Comparison of ENCODE assay signal across 12 cellular contexts in genomic region chr2:191636235-191636543, GRCh38. TPM values are rescaled to one million over a fixed set of nuclear protein-coding genes. Genes with fewer than 3 reads are reported as not detected.
DNase-seq lines count a peak whose midpoint lies in the region; ATAC-seq, FAIRE-seq and TF ChIP-seq lines count a peak whose summit lies in the region.
"Had no signal": no experiment of that assay in that cellular context is flagged by ENCODE, and none has a peak within 500 bp of the region (broad histone marks: within the 10 kb centered on the region; RNA-seq: fewer than 3 reads in every experiment).

No MANE protein-coding gene starts in this region.

- FAIRE-seq in small intestine (lab: Jason Lieb, UNC) = no peak
- FAIRE-seq: TTC549 had no signal

- H3K27me3 ChIP-seq in kidney epithelial cell (ENCODE audit: control insufficient read depth, insufficient read depth, low read length) (no peaks in the 10 kb centered on the region), small intestine (ENCODE audit: control insufficient read depth in 2 of 2, insufficient read depth in 2 of 2, low read length in 2 of 2) (no peaks in the 10 kb centered on the region)
- H3K27me3 ChIP-seq: ovary had no signal

- H3K27ac ChIP-seq in small intestine (ENCODE audit: low read depth in 1 of 2, low read length in 1 of 2) = no peak overlapping the region
- H3K27ac ChIP-seq: ovary had no signal

- DNase-seq in AG20443 (ENCODE audit: low spot score) = peak; percentile 59
- DNase-seq in HS-27A (ENCODE audit: low read depth) = peak; percentile 67
- DNase-seq in amniotic epithelial cell (ENCODE audit: low read depth) = peak; percentile 88
- DNase-seq in kidney epithelial cell (ENCODE audit: low read depth) = peak; percentile 90
- DNase-seq in NCI-H748 treated with DMSO at 0.1 percent for 48 hours (lab: John Stamatoyannopoulos, UW) = no peak
- DNase-seq in small intestine = no peak
- DNase-seq: effector memory CD4-positive, alpha-beta T cell; NCI-H1048; ovary had no signal

- no peak overlapping the region for H3K4me3 ChIP-seq in kidney epithelial cell (ENCODE audit: low read depth, low read length)
- H3K4me3 ChIP-seq in small intestine (ENCODE audit: low read depth in 1 of 2, low read length in 2 of 2) = no peak overlapping the region
- H3K4me3 ChIP-seq: ovary had no signal

- H3K36me3 ChIP-seq in kidney epithelial cell (ENCODE audit: control insufficient read depth, insufficient read depth, low read length) (no peaks in the 10 kb centered on the region), small intestine (ENCODE audit: control insufficient read depth in 2 of 2, insufficient read depth in 2 of 2, low read length in 2 of 2) (no peaks in the 10 kb centered on the region)
- H3K36me3 ChIP-seq: ovary had no signal

- ATAC-seq in GM21367 (IDR thresholded peaks at IDR 0.05; ENCODE audit: unreplicated experiment) (no peak), HG02981 (IDR thresholded peaks at IDR 0.05; ENCODE audit: unreplicated experiment) (no peak)

- TF ChIP-seq CTCF in kidney epithelial cell (IDR thresholded peaks at IDR 0.05; ENCODE audit: insufficient read depth, low read length, poor library complexity, severe bottlenecking) = no peak

- peaks cover 12 to 13% of the 10 kb centered on the region in 2 donors for H3K4me1 ChIP-seq in small intestine (ENCODE audit: control insufficient read depth in 2 of 2, insufficient read depth in 1 of 2, low read depth in 1 of 2, low read length in 1 of 2)

- no peaks in the 10 kb centered on the region for H3K9me3 ChIP-seq in small intestine (ENCODE audit: control insufficient read depth, low read depth)
- H3K9me3 ChIP-seq: ovary had no signal

RNA-seq across cellular contexts. Expression of gene NABP1, which starts 41.7 kb away (rescaled TPM):
- 18.3 and 22.9 TPM in 2 replicates for total RNA-seq in kidney epithelial cell
- 10 to 100 TPM; 14.4 to 44.7 (median 33.0) TPM for polyA plus RNA-seq in small intestine

Comparison
In these comparisons a context has a peak if more than half of its experiments do, and no peak if none do; other contexts are left out.
1. DNase-seq: peak in AG20443 (single experiment), HS-27A (single experiment), amniotic epithelial cell (single experiment) and kidney epithelial cell (single experiment); none in NCI-H748 treated with DMSO at 0.1 percent for 48 hours (single experiment) and small intestine (single experiment).